9 cellular contexts compared by ENCODE assay signal in the genomic region with DNA sequence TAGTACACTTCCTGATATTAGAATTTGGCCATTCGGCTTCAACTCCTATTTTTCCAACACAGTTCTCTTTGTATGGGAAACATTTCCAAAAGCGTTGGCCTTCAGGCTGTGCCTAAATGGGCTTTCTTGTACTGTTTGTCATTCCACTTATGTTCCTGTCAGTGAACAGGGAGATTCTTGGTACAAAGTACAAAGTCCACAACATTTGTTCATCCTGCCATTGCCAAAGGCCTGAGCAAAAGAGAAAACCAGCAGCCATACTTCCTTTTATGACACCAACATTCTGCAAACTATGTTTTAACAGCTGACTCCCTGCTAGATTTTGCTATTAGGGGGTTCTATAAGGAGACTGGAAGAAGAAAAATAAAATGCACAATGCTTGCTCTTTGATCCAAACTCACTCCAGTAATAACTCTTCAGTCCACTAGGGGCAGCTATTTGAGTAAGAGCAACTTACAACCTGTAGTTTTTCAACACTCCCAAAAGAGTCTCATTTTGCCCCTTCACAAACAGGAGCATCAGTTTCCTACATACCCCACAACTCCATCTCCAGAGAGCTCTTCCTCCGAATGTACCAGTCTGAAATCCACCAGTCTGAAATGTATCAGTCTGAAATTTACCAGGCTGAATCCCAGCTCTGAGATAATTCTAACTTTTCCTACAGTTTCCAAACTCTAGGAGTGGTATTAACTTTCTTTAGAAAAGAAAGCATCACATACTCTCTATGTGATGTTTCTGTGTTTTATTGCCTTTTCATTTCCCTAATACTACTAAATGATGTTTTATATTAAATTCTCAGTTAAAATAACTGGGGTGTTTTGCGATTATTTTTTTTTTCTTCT.
DNase-seq lines count a peak whose midpoint lies in the region; ATAC-seq and TF ChIP-seq lines count a peak whose summit lies in the region.
"Had no signal": no experiment of that assay in that cellular context is flagged by ENCODE, and none has a peak within 500 bp of the region (broad histone marks: within the 10 kb centered on the region; RNA-seq: fewer than 3 reads in every experiment).

No MANE protein-coding gene starts in this region.

- peak; percentile 74 for ATAC-seq in HG02678 (IDR thresholded peaks at IDR 0.05; ENCODE audit: unreplicated experiment)
- peak; percentile 67 for ATAC-seq in SK-N-SH treated with all-trans-retinoic acid at 6 μM for 48 hours
- ATAC-seq in right lobe of liver = peak in 3 of 4 donors; percentile 62 to 73 (median 68)

- no peak for TF ChIP-seq EP300 in tibial nerve (IDR thresholded peaks at IDR 0.05)

- H3K27ac ChIP-seq in right lobe of liver (no peak overlapping the region), tibial nerve (no peak overlapping the region)

- DNase-seq in GM10266 (ENCODE audit: extremely low spot score) (peak; percentile 28), right lobe of liver (no peak), occipital lobe (lab: John Stamatoyannopoulos, UW) (no peak), tibial nerve (ENCODE audit: low spot score in 2 of 2) (no peak)
- no peak for DNase-seq in activated naive CD4-positive, alpha-beta T cell treated with anti-CD3 and anti-CD28 coated beads for 36 hours
- DNase-seq in activated effector memory CD4-positive, alpha-beta T cell treated with anti-CD3 and anti-CD28 coated beads, Interleukin-2, amount 50 U/mL, for 16 hours = no peak

- H3K9me3 ChIP-seq in right lobe of liver (no peaks in the 10 kb centered on the region), tibial nerve (no peaks in the 10 kb centered on the region)

- H3K27ac Mint-ChIP-seq in activated naive CD4-positive, alpha-beta T cell treated with anti-CD3 and anti-CD28 coated beads for 36 hours = no peak overlapping the region

- WGBS in right lobe of liver (ENCODE audit: insufficient coverage, low coverage, low lambda C conversion rate, missing lambda C conversion rate) = 62% methylated on average over 4 of the region's 4 CpGs
- 61 to 75% methylated on average over 4 of the region's 4 CpGs for WGBS in tibial nerve, 2 donors

- no peaks in the 10 kb centered on the region for H3K36me3 ChIP-seq in right lobe of liver
- H3K36me3 ChIP-seq in tibial nerve = no peaks in the 10 kb centered on the region

- CTCF ChIA-PET in activated naive CD4-positive, alpha-beta T cell treated with anti-CD3 and anti-CD28 coated beads for 36 hours (lab: Charles Lee) = interaction anchor here (0.7 to 0.9 kb wide), 2 partner anchors 359 to 698 kb away, joined by 3 to 4 read pairs; no protein-coding TSS in a partner anchor

- TF ChIP-seq CTCF in GM10266 (IDR thresholded peaks at IDR 0.05; ENCODE audit: control insufficient read depth, insufficient read depth, low read depth, missing control alignments) (peak; percentile 28), right lobe of liver (IDR thresholded peaks at IDR 0.05) (peak; percentile 22 to 26 (median 24)), tibial nerve (IDR thresholded peaks at IDR 0.05) (peak in 2 of 5 experiments; percentile 17 to 23)

- H3K27me3 ChIP-seq in right lobe of liver (no peaks in the 10 kb centered on the region), tibial nerve (no peaks in the 10 kb centered on the region)

- H3K9me3 Mint-ChIP-seq in activated naive CD4-positive, alpha-beta T cell treated with anti-CD3 and anti-CD28 coated beads for 36 hours = peaks cover 5% of the 10 kb centered on the region
- H3K9me3 Mint-ChIP-seq: central memory CD8-positive, alpha-beta T cell had no signal

- no peak overlapping the region for H3K4me3 Mint-ChIP-seq in activated naive CD4-positive, alpha-beta T cell treated with anti-CD3 and anti-CD28 coated beads for 36 hours
- H3K4me3 Mint-ChIP-seq: central memory CD8-positive, alpha-beta T cell had no signal

- H3K4me3 ChIP-seq in right lobe of liver (no peak overlapping the region), tibial nerve (no peak overlapping the region)

- H3K4me1 ChIP-seq in right lobe of liver (no peaks in the 10 kb centered on the region), tibial nerve (no peaks in the 10 kb centered on the region)

- H3K36me3 Mint-ChIP-seq in activated naive CD4-positive, alpha-beta T cell treated with anti-CD3 and anti-CD28 coated beads for 36 hours (ENCODE audit: low read depth) = no peaks in the 10 kb centered on the region

- no peak for TF ChIP-seq POLR2A in right lobe of liver (IDR thresholded peaks at IDR 0.05)
- no peak for TF ChIP-seq POLR2A in tibial nerve (IDR thresholded peaks at IDR 0.05)

- intact Hi-C loops in right lobe of liver (cut with DNase I) = no loop called here
- intact Hi-C loops in activated naive CD4-positive, alpha-beta T cell treated with anti-CD3 and anti-CD28 coated beads for 36 hours (cut with micrococcal nuclease) = no loop called here

- H3K4me1 Mint-ChIP-seq in activated naive CD4-positive, alpha-beta T cell treated with anti-CD3 and anti-CD28 coated beads for 36 hours (ENCODE audit: low read depth) = no peaks in the 10 kb centered on the region
- H3K4me1 Mint-ChIP-seq: central memory CD8-positive, alpha-beta T cell had no signal

- no peaks in the 10 kb centered on the region for H3K27me3 Mint-ChIP-seq in activated naive CD4-positive, alpha-beta T cell treated with anti-CD3 and anti-CD28 coated beads for 36 hours (ENCODE audit: low read depth)
- H3K27me3 Mint-ChIP-seq: central memory CD8-positive, alpha-beta T cell had no signal

TF ChIP-seq in SK-N-SH treated with all-trans-retinoic acid at 6 μM for 48 hours, 23 proteins besides CTCF, POLR2A, EP300 and RAD21:
- no peak for TF ChIP-seq ZNF565 (CRISPR knock-in tag; conservative IDR thresholded peaks at IDR 0.05; ENCODE audit: low read depth)
- TF ChIP-seq ZNF70 (CRISPR knock-in tag; IDR thresholded peaks at IDR 0.05) = no peak
- TF ChIP-seq ZNF8 (CRISPR knock-in tag; IDR thresholded peaks at IDR 0.05) = no peak
- TF ChIP-seq ESRRG (CRISPR knock-in tag; IDR thresholded peaks at IDR 0.05) = no peak
